2 cellular contexts compared by ENCODE assay signal in the genomic region with DNA sequence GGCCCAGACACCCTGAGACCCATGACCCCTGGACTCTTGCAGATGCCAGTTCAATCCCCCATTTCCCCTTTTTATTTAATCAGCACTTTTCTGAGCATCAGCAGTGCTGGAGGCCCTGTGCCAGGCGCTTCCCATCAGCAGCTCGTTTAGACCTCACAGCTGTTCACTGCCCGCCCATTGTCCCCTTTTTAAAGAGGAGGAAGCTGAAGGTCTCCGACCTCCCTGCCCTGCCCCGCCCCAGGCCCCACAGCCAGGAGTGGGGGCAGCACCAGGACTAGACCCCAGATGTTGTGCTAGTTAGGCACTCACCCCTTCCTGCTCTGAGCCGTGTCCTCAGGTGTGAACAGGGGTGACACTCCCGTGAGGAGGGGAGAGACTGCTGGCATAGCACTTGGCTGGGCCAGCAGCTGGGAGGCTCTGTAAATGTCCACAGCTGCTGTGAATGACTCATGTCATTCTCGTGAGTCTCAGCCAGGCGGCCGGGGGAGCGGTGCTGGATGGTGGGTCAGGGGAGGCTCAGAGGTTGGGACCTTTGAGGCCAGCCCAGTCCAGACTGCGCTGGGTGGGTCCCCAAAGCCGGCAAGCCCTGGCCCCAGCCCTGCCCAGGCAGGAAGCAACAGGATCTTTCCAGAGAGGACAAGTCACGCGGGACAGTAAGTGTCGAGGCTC.
TF ChIP-seq lines count a peak whose summit lies in the region.

No MANE protein-coding gene starts in this region.

TF ChIP-seq in GM23338, 12 proteins besides CTCF, POLR2A, EP300 and RAD21 (continued from another document and continues in another):
- TF ChIP-seq ETS1 (IDR thresholded peaks at IDR 0.05): no peak
- TF ChIP-seq EZH2 (IDR thresholded peaks at IDR 0.05; ENCODE audit: low read depth, unreplicated experiment): no peak
- TF ChIP-seq POLR2AphosphoS5 (IDR thresholded peaks at IDR 0.05; ENCODE audit: low read depth): no peak
- no peak for TF ChIP-seq EZH2phosphoT487 (IDR thresholded peaks at IDR 0.05; ENCODE audit: unreplicated experiment)
- TF ChIP-seq ZNF114 (CRISPR knock-in tag; IDR thresholded peaks at IDR 0.05): no peak
- TF ChIP-seq CREB1 (CRISPR knock-in tag; IDR thresholded peaks at IDR 0.05; ENCODE audit: low read depth): no peak
- no peak for TF ChIP-seq ZNF462 (CRISPR knock-in tag; IDR thresholded peaks at IDR 0.05)
- no peak for TF ChIP-seq REST (IDR thresholded peaks at IDR 0.05; ENCODE audit: unreplicated experiment)

TF ChIP-seq in SK-N-SH treated with all-trans-retinoic acid at 6 μM for 48 hours, 23 proteins besides CTCF, POLR2A, EP300 and RAD21 (continued from another document):
- TF ChIP-seq PATZ1 (CRISPR knock-in tag; IDR thresholded peaks at IDR 0.05; ENCODE audit: borderline replicate concordance): no peak
- TF ChIP-seq ZFP30 (CRISPR knock-in tag; IDR thresholded peaks at IDR 0.05): no peak
- TF ChIP-seq, protein P1, sequence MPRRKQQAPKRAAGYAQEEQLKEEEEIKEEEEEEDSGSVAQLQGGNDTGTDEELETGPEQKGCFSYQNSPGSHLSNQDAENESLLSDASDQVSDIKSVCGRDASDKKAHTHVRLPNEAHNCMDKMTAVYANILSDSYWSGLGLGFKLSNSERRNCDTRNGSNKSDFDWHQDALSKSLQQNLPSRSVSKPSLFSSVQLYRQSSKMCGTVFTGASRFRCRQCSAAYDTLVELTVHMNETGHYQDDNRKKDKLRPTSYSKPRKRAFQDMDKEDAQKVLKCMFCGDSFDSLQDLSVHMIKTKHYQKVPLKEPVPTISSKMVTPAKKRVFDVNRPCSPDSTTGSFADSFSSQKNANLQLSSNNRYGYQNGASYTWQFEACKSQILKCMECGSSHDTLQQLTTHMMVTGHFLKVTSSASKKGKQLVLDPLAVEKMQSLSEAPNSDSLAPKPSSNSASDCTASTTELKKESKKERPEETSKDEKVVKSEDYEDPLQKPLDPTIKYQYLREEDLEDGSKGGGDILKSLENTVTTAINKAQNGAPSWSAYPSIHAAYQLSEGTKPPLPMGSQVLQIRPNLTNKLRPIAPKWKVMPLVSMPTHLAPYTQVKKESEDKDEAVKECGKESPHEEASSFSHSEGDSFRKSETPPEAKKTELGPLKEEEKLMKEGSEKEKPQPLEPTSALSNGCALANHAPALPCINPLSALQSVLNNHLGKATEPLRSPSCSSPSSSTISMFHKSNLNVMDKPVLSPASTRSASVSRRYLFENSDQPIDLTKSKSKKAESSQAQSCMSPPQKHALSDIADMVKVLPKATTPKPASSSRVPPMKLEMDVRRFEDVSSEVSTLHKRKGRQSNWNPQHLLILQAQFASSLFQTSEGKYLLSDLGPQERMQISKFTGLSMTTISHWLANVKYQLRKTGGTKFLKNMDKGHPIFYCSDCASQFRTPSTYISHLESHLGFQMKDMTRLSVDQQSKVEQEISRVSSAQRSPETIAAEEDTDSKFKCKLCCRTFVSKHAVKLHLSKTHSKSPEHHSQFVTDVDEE (CRISPR knock-in tag; IDR thresholded peaks at IDR 0.05): no peak
- no peak for TF ChIP-seq ZC3H10 (CRISPR knock-in tag; IDR thresholded peaks at IDR 0.05)
- TF ChIP-seq SNAI2 (CRISPR knock-in tag; IDR thresholded peaks at IDR 0.05): no peak
- TF ChIP-seq ZNF8 (CRISPR knock-in tag; IDR thresholded peaks at IDR 0.05): no peak
- TF ChIP-seq ARNTL (CRISPR knock-in tag; IDR thresholded peaks at IDR 0.05; ENCODE audit: borderline replicate concordance, low read depth): no peak
- TF ChIP-seq TCF4 (CRISPR knock-in tag; IDR thresholded peaks at IDR 0.05; ENCODE audit: borderline replicate concordance): no peak
- TF ChIP-seq RARB (CRISPR knock-in tag; IDR thresholded peaks at IDR 0.05): no peak
TF ChIP-seq in SK-N-SH treated with all-trans-retinoic acid at 6 μM for 48 hours: peak in this region for 0.
